Comparison of ENCODE assay signal across 8 cellular contexts in genomic region chr1:15128520-15129313, GRCh38. TPM values are rescaled to one million over a fixed set of nuclear protein-coding genes. Genes with fewer than 3 reads are reported as not detected.
DNase-seq lines count a peak whose midpoint lies in the region; ATAC-seq and TF ChIP-seq lines count a peak whose summit lies in the region.

No MANE protein-coding gene starts in this region.

- ATAC-seq in naive thymus-derived CD8-positive, alpha-beta T cell, result peak; percentile 71 to 73
- ATAC-seq in stimulated activated memory B cell treated with anti-CD40 and anti-IgM and Interleukin-4, amounts not matched to agents 10 μg/mL and 1 μg/mL and 100 μg/mL, for 72 hours, result peak; percentile 83
- no peak for ATAC-seq in HG02870 (IDR thresholded peaks at IDR 0.05; ENCODE audit: unreplicated experiment)

- H3K79me2 ChIP-seq in OCI-LY1 (ENCODE audit: insufficient read depth, low read length), result no peaks in the 10 kb centered on the region

- no peaks in the 10 kb centered on the region for H4K20me1 ChIP-seq in OCI-LY1 (ENCODE audit: insufficient read depth, low read length)

- no peak overlapping the region for H3K4me2 ChIP-seq in OCI-LY1 (ENCODE audit: low read length)

- no peak overlapping the region for H3K27ac Mint-ChIP-seq in naive thymus-derived CD8-positive, alpha-beta T cell
- H3K27ac Mint-ChIP-seq in stimulated activated memory B cell treated with anti-CD40 and anti-IgM and Interleukin-4, amounts not matched to agents 10 μg/mL and 1 μg/mL and 100 μg/mL, for 72 hours, result no peak overlapping the region

- H3K4me1 ChIP-seq in OCI-LY1 (ENCODE audit: insufficient read depth, low read length, severe bottlenecking), result no peaks in the 10 kb centered on the region

- TF ChIP-seq CTCF in GM10266 (IDR thresholded peaks at IDR 0.05; ENCODE audit: control insufficient read depth, insufficient read depth, low read depth, missing control alignments) (peak; percentile 93), OCI-LY1 (IDR thresholded peaks at IDR 0.05; ENCODE audit: low read length) (peak; percentile 74)

- H3K4me3 ChIP-seq in OCI-LY1 (ENCODE audit: low read depth, low read length, poor library complexity, severe bottlenecking), result no peak overlapping the region

- H3K4me1 Mint-ChIP-seq in naive thymus-derived CD8-positive, alpha-beta T cell, result no peaks in the 10 kb centered on the region
- H3K4me1 Mint-ChIP-seq in stimulated activated memory B cell treated with anti-CD40 and anti-IgM and Interleukin-4, amounts not matched to agents 10 μg/mL and 1 μg/mL and 100 μg/mL, for 72 hours, result no peaks in the 10 kb centered on the region

- no peak overlapping the region for H3K27ac ChIP-seq in OCI-LY1 (ENCODE audit: low read depth, low read length, poor library complexity, severe bottlenecking)

- H3K27me3 ChIP-seq in OCI-LY1 (ENCODE audit: insufficient read depth, low read length), result 0 out of 2 replicates have a peak, but pooled peaks cover 5% of the 10 kb centered on the region

- POLR2A ChIA-PET in naive thymus-derived CD8-positive, alpha-beta T cell (lab: Charles Lee), result interaction anchor here (0.5 kb wide), 1 partner anchor 1273 kb away, joined by 3 read pairs; no protein-coding TSS in a partner anchor

- no peaks in the 10 kb centered on the region for H3K9me2 ChIP-seq in OCI-LY1 (ENCODE audit: low read depth, low read length)

- H3K36me3 Mint-ChIP-seq in naive thymus-derived CD8-positive, alpha-beta T cell, result no peaks in the 10 kb centered on the region
- no peaks in the 10 kb centered on the region for H3K36me3 Mint-ChIP-seq in stimulated activated memory B cell treated with anti-CD40 and anti-IgM and Interleukin-4, amounts not matched to agents 10 μg/mL and 1 μg/mL and 100 μg/mL, for 72 hours

- no peaks in the 10 kb centered on the region for H3K9me3 ChIP-seq in OCI-LY1 (ENCODE audit: low read length)

- peak; percentile 85 for DNase-seq in GM10266 (ENCODE audit: extremely low spot score)
- DNase-seq in HK-2 (ENCODE audit: unreplicated experiment), result peak; percentile 78
- peak; percentile 68 for DNase-seq in activated CD8-positive, alpha-beta memory T cell treated with anti-CD3 and anti-CD28 coated beads, Interleukin-2, amount 50 U/mL, for 4 hours
- DNase-seq in epidermal melanocyte (ENCODE audit: insufficient read length, low spot score), result peak; percentile 87
- DNase-seq in naive thymus-derived CD8-positive, alpha-beta T cell, result peak; percentile 22 to 70 (median 53)

- no peak overlapping the region for H3K4me3 Mint-ChIP-seq in naive thymus-derived CD8-positive, alpha-beta T cell
- H3K4me3 Mint-ChIP-seq in stimulated activated memory B cell treated with anti-CD40 and anti-IgM and Interleukin-4, amounts not matched to agents 10 μg/mL and 1 μg/mL and 100 μg/mL, for 72 hours, result no peak overlapping the region

- no peaks in the 10 kb centered on the region for H3F3A ChIP-seq in OCI-LY1 (ENCODE audit: insufficient read depth, low read length)

- H3K9ac ChIP-seq in OCI-LY1 (ENCODE audit: low read length), result no peak overlapping the region

- H3K36me3 ChIP-seq in OCI-LY1 (ENCODE audit: insufficient read depth, low read length), result no peaks in the 10 kb centered on the region

- peaks cover 0 to 2% (median 0%) of the 10 kb centered on the region in 9 donors for H3K9me3 Mint-ChIP-seq in naive thymus-derived CD8-positive, alpha-beta T cell
- peaks cover 11% of the 10 kb centered on the region for H3K9me3 Mint-ChIP-seq in stimulated activated memory B cell treated with anti-CD40 and anti-IgM and Interleukin-4, amounts not matched to agents 10 μg/mL and 1 μg/mL and 100 μg/mL, for 72 hours

- H2AFZ ChIP-seq in OCI-LY1 (ENCODE audit: low read length), result no peak overlapping the region

- peaks cover 5 to 16% (median 12%) of the 10 kb centered on the region in 5 donors for H3K27me3 Mint-ChIP-seq in naive thymus-derived CD8-positive, alpha-beta T cell
- peaks cover 41% of the 10 kb centered on the region for H3K27me3 Mint-ChIP-seq in stimulated activated memory B cell treated with anti-CD40 and anti-IgM and Interleukin-4, amounts not matched to agents 10 μg/mL and 1 μg/mL and 100 μg/mL, for 72 hours

RNA-seq across cellular contexts. Expression of gene TMEM51, which starts 24.8 kb away (rescaled TPM):
- total RNA-seq in naive thymus-derived CD8-positive, alpha-beta T cell, result not detected
- not detected for polyA plus RNA-seq in naive thymus-derived CD8-positive, alpha-beta T cell
